In the genomic region with DNA sequence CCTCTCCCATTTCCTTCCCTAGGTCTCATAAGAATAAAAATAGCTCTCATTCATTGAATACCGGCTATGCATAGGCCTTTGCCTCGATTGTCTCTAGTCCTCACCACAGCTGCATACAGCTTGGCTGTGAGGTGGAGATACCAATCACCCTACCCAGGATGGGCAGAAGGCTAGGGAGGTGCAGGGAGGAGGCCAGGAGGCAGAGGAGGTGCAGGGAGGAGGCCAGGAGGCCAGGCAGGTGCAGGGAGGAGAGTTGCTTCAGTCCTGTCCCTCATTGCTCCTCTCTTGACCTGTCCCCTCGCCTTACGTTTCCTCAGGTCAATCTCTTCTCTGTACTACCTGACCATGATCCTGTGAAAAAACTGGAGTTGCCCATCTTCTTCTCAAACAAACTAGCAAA, we compare ENCODE assay signal across 27 cellular contexts.
"Had no signal": no experiment of that assay in that cellular context is flagged by ENCODE, and none has a peak within 500 bp of the region (broad histone marks: within the 10 kb centered on the region; RNA-seq: fewer than 3 reads in every experiment).

No MANE protein-coding gene starts in this region.

- H3K4me3 Mint-ChIP-seq: central memory CD8-positive, alpha-beta T cell; memory B cell; mesothelial cell of epicardium; naive thymus-derived CD4-positive, alpha-beta T cell; nephron had no signal

- H3K27me3 ChIP-seq: colonic mucosa, esophagus squamous epithelium, ovary, right lobe of liver, testis, tibial artery, upper lobe of left lung had no signal

- H3K27me3 Mint-ChIP-seq: memory B cell had no signal

- H3K4me1 ChIP-seq: colonic mucosa, esophagus squamous epithelium, right lobe of liver, tibial artery, upper lobe of left lung had no signal

- ATAC-seq: naive thymus-derived CD4-positive, alpha-beta T cell had no signal

- H3K27ac Mint-ChIP-seq: memory B cell, mesothelial cell of epicardium had no signal

- H3K9me3 Mint-ChIP-seq: central memory CD8-positive, alpha-beta T cell; memory B cell; mesothelial cell of epicardium; naive thymus-derived CD4-positive, alpha-beta T cell; nephron had no signal

- H3K36me3 ChIP-seq: colonic mucosa, esophagus squamous epithelium, ovary, right lobe of liver, tibial artery, upper lobe of left lung had no signal

- H3K4me1 Mint-ChIP-seq: central memory CD8-positive, alpha-beta T cell; naive thymus-derived CD4-positive, alpha-beta T cell; nephron had no signal

- H3K27ac ChIP-seq: colonic mucosa, esophagus squamous epithelium, ovary, right lobe of liver, testis, tibial artery, upper lobe of left lung had no signal

- DNase-seq: colonic mucosa; dermis blood vessel endothelial cell; effector memory CD4-positive, alpha-beta T cell; erythroblast; esophagus squamous epithelium; foreskin melanocyte; glutamatergic neuron; hypothalamus; naive thymus-derived CD4-positive, alpha-beta T cell; occipital lobe; ovary; retina; right lobe of liver; small intestine; stimulated activated CD4-positive, alpha-beta T cell treated with anti-CD3 and anti-CD28 coated beads, Interleukin-1b, Interleukin-23, amount 100 ng/mL, for 48 hours; stimulated activated CD4-positive, alpha-beta T cell treated with anti-CD3 and anti-CD28 coated beads, Interleukin-4, amount 100 ng/mL, for 1 hour; stimulated activated CD8-positive, alpha-beta memory T cell treated with anti-CD3 and anti-CD28 coated beads, Interleukin-4, amount 100 ng/mL, for 48 hours; stimulated activated naive CD4-positive, alpha-beta T cell; substantia nigra; testis; tibial artery; upper lobe of left lung had no signal

- H3K4me3 ChIP-seq: colonic mucosa, esophagus squamous epithelium, lung, ovary, right lobe of liver, testis, tibial artery, upper lobe of left lung had no signal

- H3K9me3 ChIP-seq: colonic mucosa, esophagus squamous epithelium, ovary, right lobe of liver, testis, tibial artery, upper lobe of left lung had no signal

- H3K36me3 Mint-ChIP-seq: memory B cell had no signal
